31 cellular contexts compared by ENCODE assay signal in genomic region chr2:16113568-16114549, GRCh38.
"Had no signal": no experiment of that assay in that cellular context is flagged by ENCODE, and none has a peak within 500 bp of the region (broad histone marks: within the 10 kb centered on the region; RNA-seq: fewer than 3 reads in every experiment).

No MANE protein-coding gene starts in this region.

- H3K4me3 ChIP-seq: adrenal gland, body of pancreas, cardiac muscle cell, colonic mucosa, gastrocnemius medialis, pancreas, prostate gland, smooth muscle cell, stomach, thyroid gland had no signal

- H3K27me3 ChIP-seq: adrenal gland, body of pancreas, cardiac muscle cell, colonic mucosa, gastrocnemius medialis, pancreas, stomach, thyroid gland had no signal

- FAIRE-seq: keratinocyte, pancreas had no signal

- H3K9me3 Mint-ChIP-seq: activated naive CD4-positive, alpha-beta T cell treated with anti-CD3 and anti-CD28 coated beads for 36 hours; activated naive CD8-positive, alpha-beta T cell treated with anti-CD3 and anti-CD28 coated beads for 36 hours; activated T-cell treated with anti-CD3 and anti-CD28 coated beads, Interleukin-2, amount 50 U/mL, for 72 hours; mesothelial cell of epicardium; naive thymus-derived CD4-positive, alpha-beta T cell; stimulated activated memory B cell treated with anti-CD40 and anti-IgM and Interleukin-4, amounts not matched to agents 10 μg/mL and 1 μg/mL and 100 μg/mL, for 72 hours had no signal

- DNase-seq: activated CD4-positive, alpha-beta T cell treated with anti-CD3 and anti-CD28 coated beads for 4 hours; activated CD4-positive, alpha-beta T cell treated with anti-CD3 and anti-CD28 coated beads, Interleukin-2, amount 50 U/mL, for 4 hours; activated naive CD4-positive, alpha-beta T cell treated with anti-CD3 and anti-CD28 coated beads for 36 hours; activated naive CD8-positive, alpha-beta T cell treated with anti-CD3 and anti-CD28 coated beads for 36 hours; activated T-cell treated with anti-CD3 and anti-CD28 coated beads for 4 hours; activated T-cell treated with anti-CD3 and anti-CD28 coated beads, Interleukin-2, amount 50 U/mL, for 72 hours; adrenal gland; aorta; body of pancreas; cerebellar nuclear complex; effector memory CD8-positive, alpha-beta T cell; erythroblast; gastrocnemius medialis; glutamatergic neuron; left cardiac atrium; mammary epithelial cell; naive thymus-derived CD4-positive, alpha-beta T cell; pancreas; stimulated activated CD4-positive, alpha-beta T cell treated with anti-CD3 and anti-CD28 coated beads, Interleukin-1b, Interleukin-23, amount 100 ng/mL, for 48 hours; stimulated activated CD4-positive, alpha-beta T cell treated with anti-CD3 and anti-CD28 coated beads, Interleukin-4, amount 100 ng/mL, for 4 hours; stimulated activated CD8-positive, alpha-beta memory T cell treated with anti-CD3 and anti-CD28 coated beads, Interleukin-4, amount 100 ng/mL, for 48 hours; stomach; thyroid gland had no signal

- H3K27me3 Mint-ChIP-seq: activated naive CD8-positive, alpha-beta T cell treated with anti-CD3 and anti-CD28 coated beads for 36 hours; effector memory CD8-positive, alpha-beta T cell; naive thymus-derived CD4-positive, alpha-beta T cell; stimulated activated memory B cell treated with anti-CD40 and anti-IgM and Interleukin-4, amounts not matched to agents 10 μg/mL and 1 μg/mL and 100 μg/mL, for 72 hours had no signal

- H3K36me3 Mint-ChIP-seq: activated naive CD8-positive, alpha-beta T cell treated with anti-CD3 and anti-CD28 coated beads for 36 hours; mesothelial cell of epicardium; naive thymus-derived CD4-positive, alpha-beta T cell; stimulated activated memory B cell treated with anti-CD40 and anti-IgM and Interleukin-4, amounts not matched to agents 10 μg/mL and 1 μg/mL and 100 μg/mL, for 72 hours had no signal

- H3K36me3 ChIP-seq: adrenal gland, cardiac muscle cell, colonic mucosa, gastrocnemius medialis, pancreas, prostate gland, stomach, thyroid gland had no signal

- H3K9me3 ChIP-seq: adrenal gland, body of pancreas, colonic mucosa, gastrocnemius medialis, pancreas, prostate gland, stomach, thyroid gland had no signal

- ATAC-seq: activated T-cell treated with anti-CD3 and anti-CD28 coated beads, Interleukin-2, amount 50 U/mL, for 72 hours; body of pancreas; effector memory CD8-positive, alpha-beta T cell; gastrocnemius medialis; left cardiac atrium; stimulated activated memory B cell treated with anti-CD40 and anti-IgM and Interleukin-4, amounts not matched to agents 10 μg/mL and 1 μg/mL and 100 μg/mL, for 72 hours had no signal

- H3K4me3 Mint-ChIP-seq: activated naive CD4-positive, alpha-beta T cell treated with anti-CD3 and anti-CD28 coated beads for 36 hours; activated naive CD8-positive, alpha-beta T cell treated with anti-CD3 and anti-CD28 coated beads for 36 hours; activated T-cell treated with anti-CD3 and anti-CD28 coated beads, Interleukin-2, amount 50 U/mL, for 72 hours; effector memory CD8-positive, alpha-beta T cell; mesothelial cell of epicardium; naive thymus-derived CD4-positive, alpha-beta T cell; stimulated activated memory B cell treated with anti-CD40 and anti-IgM and Interleukin-4, amounts not matched to agents 10 μg/mL and 1 μg/mL and 100 μg/mL, for 72 hours had no signal

- H3K4me1 Mint-ChIP-seq: activated naive CD8-positive, alpha-beta T cell treated with anti-CD3 and anti-CD28 coated beads for 36 hours; naive thymus-derived CD4-positive, alpha-beta T cell; stimulated activated memory B cell treated with anti-CD40 and anti-IgM and Interleukin-4, amounts not matched to agents 10 μg/mL and 1 μg/mL and 100 μg/mL, for 72 hours had no signal

- H3K4me1 ChIP-seq: adrenal gland, body of pancreas, colonic mucosa, gastrocnemius medialis, pancreas, prostate gland had no signal

- H3K27ac ChIP-seq: adrenal gland, body of pancreas, cardiac muscle cell, colonic mucosa, gastrocnemius medialis, pancreas, prostate gland, stomach, thyroid gland, VCaP had no signal

- H3K27ac Mint-ChIP-seq: activated naive CD4-positive, alpha-beta T cell treated with anti-CD3 and anti-CD28 coated beads for 36 hours; activated naive CD8-positive, alpha-beta T cell treated with anti-CD3 and anti-CD28 coated beads for 36 hours; activated T-cell treated with anti-CD3 and anti-CD28 coated beads, Interleukin-2, amount 50 U/mL, for 72 hours; effector memory CD8-positive, alpha-beta T cell; mesothelial cell of epicardium; naive thymus-derived CD4-positive, alpha-beta T cell; stimulated activated memory B cell treated with anti-CD40 and anti-IgM and Interleukin-4, amounts not matched to agents 10 μg/mL and 1 μg/mL and 100 μg/mL, for 72 hours had no signal

- H3K4me2 ChIP-seq: smooth muscle cell had no signal
